In the genomic region with DNA sequence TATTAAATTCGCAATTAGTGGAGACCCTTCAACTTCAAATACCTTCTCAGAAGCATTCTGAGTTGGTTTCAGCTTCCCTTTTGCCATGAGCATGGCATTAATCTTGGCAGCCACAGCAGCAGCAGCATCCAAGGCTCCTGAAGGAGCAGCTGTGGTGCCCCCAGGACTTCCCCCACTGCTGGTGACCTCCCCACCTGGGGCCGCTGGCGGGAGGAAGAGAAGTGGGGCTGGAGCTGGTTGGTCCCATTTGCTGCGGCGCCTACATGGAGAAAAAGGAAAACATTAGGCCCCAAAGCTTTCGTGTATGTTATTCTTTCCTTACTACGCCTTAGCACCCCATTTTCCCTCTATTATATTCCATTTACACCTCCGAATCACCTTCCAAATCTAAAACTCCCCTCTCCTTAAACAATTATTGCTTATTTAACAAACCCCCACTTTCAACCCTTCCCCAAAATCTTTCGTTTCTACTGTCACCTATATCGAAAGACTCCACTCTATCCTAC, we compare ENCODE assay signal across 8 cellular contexts. TPM values are rescaled to one million over a fixed set of nuclear protein-coding genes. Genes with fewer than 3 reads are reported as not detected.
A peak's percentile ranks its signal among the peaks of the same experiment; 100 is the strongest.
DNase-seq lines count a peak whose midpoint lies in the region; ATAC-seq and TF ChIP-seq lines count a peak whose summit lies in the region.

No MANE protein-coding gene starts in this region.

- no peak overlapping the region for H3K27ac Mint-ChIP-seq in activated CD4-positive, alpha-beta T cell treated with anti-CD3 and anti-CD28 coated beads for 36 hours

- no peaks in the 10 kb centered on the region for H3K27me3 Mint-ChIP-seq in activated CD4-positive, alpha-beta T cell treated with anti-CD3 and anti-CD28 coated beads for 36 hours

- H3K36me3 ChIP-seq in kidney epithelial cell (ENCODE audit: control insufficient read depth, insufficient read depth, low read length) (peaks cover 1% of the 10 kb centered on the region), tibial artery (peaks cover 11 to 38% (median 32%) of the 10 kb centered on the region in 3 donors)

- H3K27me3 ChIP-seq in kidney epithelial cell (ENCODE audit: control insufficient read depth, insufficient read depth, low read length) = no peaks in the 10 kb centered on the region
- no peaks in the 10 kb centered on the region for H3K27me3 ChIP-seq in tibial artery

- POLR2A ChIA-PET in activated CD4-positive, alpha-beta T cell treated with anti-CD3 and anti-CD28 coated beads for 36 hours (lab: Charles Lee) = interaction anchor here (0.6 to 5.5 kb wide), 6 partner anchors 12 to 97 kb away, joined by 3 to 62 read pairs (median 6); a partner anchor contains a TSS

- H3K9me3 Mint-ChIP-seq in activated CD4-positive, alpha-beta T cell treated with anti-CD3 and anti-CD28 coated beads for 36 hours (ENCODE audit: low read depth) = no peaks in the 10 kb centered on the region

- intact Hi-C loops in activated CD4-positive, alpha-beta T cell treated with anti-CD3 and anti-CD28 coated beads for 36 hours (cut with DNase I, micrococcal nuclease) = loop anchor here (1.0 to 2.0 kb wide), 12 partner anchors 13 to 405 kb away; a partner anchor contains a TSS
- intact Hi-C loops in tibial artery (cut with DNase I; ENCODE audit: low total_unique reads) (no loop called here), sciatic nerve (cut with DNase I) (no loop called here)

- H3K36me3 Mint-ChIP-seq in activated CD4-positive, alpha-beta T cell treated with anti-CD3 and anti-CD28 coated beads for 36 hours (ENCODE audit: low read depth) = peaks cover 33% of the 10 kb centered on the region

- peaks cover 50% of the 10 kb centered on the region for H3K4me1 Mint-ChIP-seq in activated CD4-positive, alpha-beta T cell treated with anti-CD3 and anti-CD28 coated beads for 36 hours

- CTCF ChIA-PET in activated CD4-positive, alpha-beta T cell treated with anti-CD3 and anti-CD28 coated beads for 36 hours (lab: Charles Lee) = interaction anchor here (0.6 to 5.4 kb wide), 11 partner anchors 10 to 706 kb away, joined by 3 to 42 read pairs (median 7); a partner anchor contains a TSS

- peak; percentile 36 for DNase-seq in activated CD4-positive, alpha-beta T cell treated with anti-CD3 and anti-CD28 coated beads for 36 hours
- no peak for DNase-seq in activated CD4-positive, alpha-beta T cell treated with anti-CD3 and anti-CD28 coated beads for 4 hours
- DNase-seq in kidney epithelial cell (ENCODE audit: low read depth) = no peak
- no peak for DNase-seq in tibial artery
- DNase-seq in sciatic nerve (ENCODE audit: low spot score) = no peak

- no peak for ATAC-seq in activated CD4-positive, alpha-beta T cell treated with anti-CD3 and anti-CD28 coated beads for 36 hours
- ATAC-seq in sciatic nerve (no peak), GM21737 (IDR thresholded peaks at IDR 0.05; ENCODE audit: unreplicated experiment) (no peak), HG02571 (IDR thresholded peaks at IDR 0.05; ENCODE audit: unreplicated experiment) (no peak)

- peaks cover 4 to 49% (median 40%) of the 10 kb centered on the region in 4 donors for H3K4me1 ChIP-seq in tibial artery

- peak overlapping the region; percentile 67 for H3K4me3 ChIP-seq in WI38 (ENCODE audit: low read depth, low read length)
- H3K4me3 ChIP-seq in kidney epithelial cell (ENCODE audit: low read depth, low read length) = peak overlapping the region; percentile 73
- H3K4me3 ChIP-seq in tibial artery = peak overlapping the region; percentile 78 to 84

- no peak overlapping the region for H3K4me3 Mint-ChIP-seq in activated CD4-positive, alpha-beta T cell treated with anti-CD3 and anti-CD28 coated beads for 36 hours

- H3K27ac ChIP-seq in tibial artery = peak overlapping the region; percentile 89 to 94

- no peak for TF ChIP-seq CTCF in WI38 (IDR thresholded peaks at IDR 0.05; ENCODE audit: low read depth, low read length)
- no peak for TF ChIP-seq CTCF in kidney epithelial cell (IDR thresholded peaks at IDR 0.05; ENCODE audit: insufficient read depth, low read length, poor library complexity, severe bottlenecking)
- no peak for TF ChIP-seq CTCF in tibial artery (IDR thresholded peaks at IDR 0.05)

- H3K9me3 ChIP-seq in tibial artery = no peaks in the 10 kb centered on the region

RNA-seq across cellular contexts. Expression of a gene that starts 0.6 kb away (rescaled TPM):
- total RNA-seq in activated CD4-positive, alpha-beta T cell treated with anti-CD3 and anti-CD28 coated beads for 36 hours = 10 to 100 TPM; 68.7 to 97.5 TPM
- total RNA-seq in kidney epithelial cell (31.5 and 32.2 TPM in 2 replicates), sciatic nerve (65.4 TPM)

RNA-seq across cellular contexts. Expression of a gene that starts 7.8 kb away (rescaled TPM):
- total RNA-seq in activated CD4-positive, alpha-beta T cell treated with anti-CD3 and anti-CD28 coated beads for 36 hours = not detected
- total RNA-seq in kidney epithelial cell (not detected in 2 replicates), sciatic nerve (not detected)

RNA-seq across cellular contexts. Expression of a gene that starts 22.5 kb away (rescaled TPM):
- total RNA-seq in activated CD4-positive, alpha-beta T cell treated with anti-CD3 and anti-CD28 coated beads for 36 hours = 10 to 100 TPM; 20.3 to 23.0 TPM
- 34.8 and 38.8 TPM in 2 replicates for total RNA-seq in kidney epithelial cell
- 38.8 TPM for total RNA-seq in sciatic nerve

RNA-seq across cellular contexts. Expression of a gene that starts 44.7 kb away (rescaled TPM):
- 100 to 1,000 TPM; 135 to 216 TPM for total RNA-seq in activated CD4-positive, alpha-beta T cell treated with anti-CD3 and anti-CD28 coated beads for 36 hours
- total RNA-seq in kidney epithelial cell = 197 and 230 TPM in 2 replicates
- total RNA-seq in sciatic nerve = 196 TPM

Comparison
In these comparisons a context has a peak if more than half of its experiments do, and no peak if none do; other contexts are left out.
1. intact Hi-C loops: an anchor here in activated CD4-positive, alpha-beta T cell treated with anti-CD3 and anti-CD28 coated beads for 36 hours (1.0 to 2.0 kb wide); none called in tibial artery and sciatic nerve.